26 cellular contexts compared by ENCODE assay signal in the genomic region with DNA sequence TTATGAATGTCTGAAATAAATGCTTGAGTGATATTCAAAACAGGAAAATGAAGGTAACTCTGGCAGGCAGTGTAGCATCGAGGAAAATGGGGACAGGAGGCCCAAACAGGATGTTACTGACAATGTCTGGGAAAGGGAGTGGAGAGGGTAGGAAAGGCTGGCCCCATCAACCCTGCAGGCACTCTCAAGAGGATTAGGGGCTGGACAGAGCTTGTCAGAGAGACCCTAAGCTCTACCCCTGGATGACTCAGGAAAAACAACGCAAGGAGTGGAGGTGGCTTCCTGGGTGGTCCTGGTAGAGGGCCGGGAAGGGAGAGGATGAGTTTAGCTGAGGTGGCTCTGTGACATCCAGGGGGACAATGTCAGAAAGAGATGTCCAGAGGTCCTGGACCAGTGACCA.
DNase-seq lines count a peak whose midpoint lies in the region; ATAC-seq and TF ChIP-seq lines count a peak whose summit lies in the region.
"Had no signal": no experiment of that assay in that cellular context is flagged by ENCODE, and none has a peak within 500 bp of the region (broad histone marks: within the 10 kb centered on the region; RNA-seq: fewer than 3 reads in every experiment).

No MANE protein-coding gene starts in this region.

- no peak overlapping the region for H2AFZ ChIP-seq in trophoblast cell (ENCODE audit: insufficient read depth, low read length, poor library complexity)

- no peak overlapping the region for H3K4me3 ChIP-seq in SJSA1
- H3K4me3 ChIP-seq in trophoblast cell (ENCODE audit: low read depth, low read length): no peak overlapping the region

- H3K27me3 Mint-ChIP-seq in memory B cell (no peaks in the 10 kb centered on the region), progenitor cell of endocrine pancreas (no peaks in the 10 kb centered on the region)
- no peaks in the 10 kb centered on the region for H3K27me3 Mint-ChIP-seq in activated CD8-positive, alpha-beta memory T cell treated with anti-CD3 and anti-CD28 coated beads, Interleukin-2, amount 10 ng/mL, durations not matched to agents 7 days and 5 days
- H3K27me3 Mint-ChIP-seq: activated naive CD8-positive, alpha-beta T cell treated with anti-CD3 and anti-CD28 coated beads for 36 hours; stimulated activated naive CD8-positive, alpha-beta T cell treated with anti-CD3 and anti-CD28 coated beads, Interleukin-15, Interleukin-2, amounts not matched to agents 100 ng/mL and 50 ng/mL, for 24 hours had no signal

- no peaks in the 10 kb centered on the region for H3K9me3 ChIP-seq in SJSA1 (replicated peaks)
- H3K9me3 ChIP-seq in trophoblast cell (ENCODE audit: insufficient read depth, low read depth, low read length): peaks cover 7% of the 10 kb centered on the region

- H2BK120ac ChIP-seq in trophoblast cell (ENCODE audit: insufficient read depth, low read length, poor library complexity): no peak overlapping the region

- no peak overlapping the region for H2BK12ac ChIP-seq in trophoblast cell (ENCODE audit: low read length)

- H2BK5ac ChIP-seq in trophoblast cell (ENCODE audit: low read depth, low read length, poor library complexity): no peak overlapping the region

- no CpG with 5 or more reads among the region's 3 CpGs for WGBS in trophoblast cell (ENCODE audit: extremely low coverage, insufficient coverage, insufficient read length)

- H3K9ac ChIP-seq in trophoblast cell (ENCODE audit: low read length): no peak overlapping the region

- no peak overlapping the region for H3K4ac ChIP-seq in trophoblast cell (ENCODE audit: low read depth, low read length)

- DNase-seq in ELF-1 (ENCODE audit: low read depth, low spot score) (peak; percentile 42), SJSA1 (ENCODE audit: low read depth in 1 of 2, low spot score in 2 of 2) (peak; percentile 48 to 63), memory B cell (ENCODE audit: low spot score in 2 of 2) (no peak), progenitor cell of endocrine pancreas (ENCODE audit: low spot score, unreplicated experiment) (no peak), trophoblast cell (no peak), NCI-H524 treated with DMSO at 0.1 percent for 48 hours (lab: John Stamatoyannopoulos, UW) (no peak)
- no peak for DNase-seq in activated CD8-positive, alpha-beta memory T cell treated with anti-CD3 and anti-CD28 coated beads, Interleukin-2, amount 10 ng/mL, durations not matched to agents 7 days and 5 days
- DNase-seq: activated CD4-positive, alpha-beta T cell treated with anti-CD3 and anti-CD28 coated beads for 4 hours; activated CD8-positive, alpha-beta T cell treated with anti-CD3 and anti-CD28 coated beads, Interleukin-2, amount 10 ng/mL, durations not matched to agents 7 days and 5 days; activated effector memory CD4-positive, alpha-beta T cell treated with Interleukin-2 at 50 U/mL for 16 hours; activated naive CD8-positive, alpha-beta T cell treated with anti-CD3 and anti-CD28 coated beads for 36 hours; anterior cingulate cortex; Calu3; DND-41; effector CD4-positive, alpha-beta T cell; left colon; MV-4-11; NCI-H146; NCI-H748 treated with DMSO at 0.1 percent for 48 hours; nucleus accumbens; retina; small intestine; T1000 had no signal

- H3K4me1 Mint-ChIP-seq in memory B cell: peaks cover 14% of the 10 kb centered on the region
- peaks cover 8% of the 10 kb centered on the region for H3K4me1 Mint-ChIP-seq in progenitor cell of endocrine pancreas (ENCODE audit: low read depth)
- no peaks in the 10 kb centered on the region for H3K4me1 Mint-ChIP-seq in activated CD8-positive, alpha-beta memory T cell treated with anti-CD3 and anti-CD28 coated beads, Interleukin-2, amount 10 ng/mL, durations not matched to agents 7 days and 5 days
- H3K4me1 Mint-ChIP-seq: activated naive CD8-positive, alpha-beta T cell treated with anti-CD3 and anti-CD28 coated beads for 36 hours had no signal

- H4K8ac ChIP-seq in trophoblast cell (ENCODE audit: low read depth, low read length): no peak overlapping the region

- H3K27me3 ChIP-seq in SJSA1 (replicated peaks) (no peaks in the 10 kb centered on the region), trophoblast cell (ENCODE audit: insufficient read depth, low read length) (no peaks in the 10 kb centered on the region)

- H3K27ac ChIP-seq in SJSA1 (no peak overlapping the region), trophoblast cell (ENCODE audit: low read depth, low read length) (no peak overlapping the region)
- H3K27ac ChIP-seq: C4-2B, VCaP had no signal

- H3K23ac ChIP-seq in trophoblast cell (ENCODE audit: low read length): no peak overlapping the region

- H3K4me2 ChIP-seq in trophoblast cell (ENCODE audit: low read length): no peak overlapping the region

- no peak overlapping the region for H3K18ac ChIP-seq in trophoblast cell (ENCODE audit: low read length)

- H3K79me1 ChIP-seq in trophoblast cell (ENCODE audit: low read length): peaks cover 1% of the 10 kb centered on the region

- H3K27ac Mint-ChIP-seq in memory B cell (peak overlapping the region; percentile 1), progenitor cell of endocrine pancreas (peak overlapping the region; percentile 60)
- H3K27ac Mint-ChIP-seq in activated CD8-positive, alpha-beta memory T cell treated with anti-CD3 and anti-CD28 coated beads, Interleukin-2, amount 10 ng/mL, durations not matched to agents 7 days and 5 days: no peak overlapping the region
- H3K27ac Mint-ChIP-seq: activated CD8-positive, alpha-beta T cell treated with anti-CD3 and anti-CD28 coated beads, Interleukin-2, amount 10 ng/mL, durations not matched to agents 7 days and 5 days; activated naive CD8-positive, alpha-beta T cell treated with anti-CD3 and anti-CD28 coated beads for 36 hours had no signal

- CTCF ChIA-PET in activated CD8-positive, alpha-beta memory T cell treated with anti-CD3 and anti-CD28 coated beads, Interleukin-2, amount 10 ng/mL, durations not matched to agents 7 days and 5 days (lab: Charles Lee): no interaction called here

- ATAC-seq in memory B cell (ENCODE audit: low read depth): no peak
- ATAC-seq in activated CD8-positive, alpha-beta memory T cell treated with anti-CD3 and anti-CD28 coated beads, Interleukin-2, amount 10 ng/mL, durations not matched to agents 7 days and 5 days: no peak
- ATAC-seq: activated CD8-positive, alpha-beta T cell treated with anti-CD3 and anti-CD28 coated beads, Interleukin-2, amount 10 ng/mL, durations not matched to agents 7 days and 5 days had no signal

- TF ChIP-seq CTCF in progenitor cell of endocrine pancreas (IDR thresholded peaks at IDR 0.05; ENCODE audit: unreplicated experiment): no peak

- H3K14ac ChIP-seq in trophoblast cell (ENCODE audit: low read length): no peak overlapping the region

- peaks cover 20% of the 10 kb centered on the region for H3K4me1 ChIP-seq in SJSA1 (replicated peaks)
- peaks cover 12 to 19% of the 10 kb centered on the region in 2 experiments for H3K4me1 ChIP-seq in trophoblast cell (ENCODE audit: control insufficient read depth in 1 of 2, insufficient read depth in 2 of 2, low read length in 2 of 2)

- H3K9me3 Mint-ChIP-seq in memory B cell: peaks cover 6% of the 10 kb centered on the region
- peaks cover 16% of the 10 kb centered on the region for H3K9me3 Mint-ChIP-seq in progenitor cell of endocrine pancreas (ENCODE audit: low read depth)
- peaks cover 3% of the 10 kb centered on the region for H3K9me3 Mint-ChIP-seq in activated CD8-positive, alpha-beta memory T cell treated with anti-CD3 and anti-CD28 coated beads, Interleukin-2, amount 10 ng/mL, durations not matched to agents 7 days and 5 days (ENCODE audit: low read depth)

- H3K79me2 ChIP-seq in trophoblast cell (ENCODE audit: control insufficient read depth, insufficient read depth, low read length, poor library complexity): no peaks in the 10 kb centered on the region

- no peak overlapping the region for H2AK5ac ChIP-seq in trophoblast cell (ENCODE audit: low read length)

- H4K91ac ChIP-seq in trophoblast cell (ENCODE audit: low read depth, low read length): no peak overlapping the region

- no peak overlapping the region for H4K12ac ChIP-seq in trophoblast cell (ENCODE audit: low read depth, low read length)

- H3K36me3 ChIP-seq in SJSA1 (no peaks in the 10 kb centered on the region), trophoblast cell (ENCODE audit: control insufficient read depth in 1 of 2, insufficient read depth in 2 of 2, low read length in 2 of 2) (peaks cover 0 to 6% of the 10 kb centered on the region in 2 experiments)

- H3K4me3 Mint-ChIP-seq in memory B cell (no peak overlapping the region), progenitor cell of endocrine pancreas (ENCODE audit: low read depth) (no peak overlapping the region)
- no peak overlapping the region for H3K4me3 Mint-ChIP-seq in activated CD8-positive, alpha-beta memory T cell treated with anti-CD3 and anti-CD28 coated beads, Interleukin-2, amount 10 ng/mL, durations not matched to agents 7 days and 5 days
- H3K4me3 Mint-ChIP-seq: activated CD8-positive, alpha-beta T cell treated with anti-CD3 and anti-CD28 coated beads, Interleukin-2, amount 10 ng/mL, durations not matched to agents 7 days and 5 days; activated naive CD8-positive, alpha-beta T cell treated with anti-CD3 and anti-CD28 coated beads for 36 hours; stimulated activated naive CD8-positive, alpha-beta T cell treated with anti-CD3 and anti-CD28 coated beads, Interleukin-15, Interleukin-2, amounts not matched to agents 100 ng/mL and 50 ng/mL, for 24 hours had no signal

- H3K36me3 Mint-ChIP-seq in memory B cell (peaks cover 19% of the 10 kb centered on the region), progenitor cell of endocrine pancreas (ENCODE audit: insufficient read depth) (peaks cover 29% of the 10 kb centered on the region)
- no peaks in the 10 kb centered on the region for H3K36me3 Mint-ChIP-seq in activated CD8-positive, alpha-beta memory T cell treated with anti-CD3 and anti-CD28 coated beads, Interleukin-2, amount 10 ng/mL, durations not matched to agents 7 days and 5 days

Comparison
In these comparisons a context has a peak if more than half of its experiments do, and no peak if none do; other contexts are left out.
1. DNase-seq: peak in ELF-1 (single experiment) and SJSA1 (2 of 2); none in memory B cell (0 of 2), progenitor cell of endocrine pancreas (single experiment), trophoblast cell (0 of 2), activated CD8-positive, alpha-beta memory T cell treated with anti-CD3 and anti-CD28 coated beads, Interleukin-2, amount 10 ng/mL, durations not matched to agents 7 days and 5 days (single experiment) and NCI-H524 treated with DMSO at 0.1 percent for 48 hours (single experiment).